ENCODE assay signal across 11 cellular contexts in the genomic region with DNA sequence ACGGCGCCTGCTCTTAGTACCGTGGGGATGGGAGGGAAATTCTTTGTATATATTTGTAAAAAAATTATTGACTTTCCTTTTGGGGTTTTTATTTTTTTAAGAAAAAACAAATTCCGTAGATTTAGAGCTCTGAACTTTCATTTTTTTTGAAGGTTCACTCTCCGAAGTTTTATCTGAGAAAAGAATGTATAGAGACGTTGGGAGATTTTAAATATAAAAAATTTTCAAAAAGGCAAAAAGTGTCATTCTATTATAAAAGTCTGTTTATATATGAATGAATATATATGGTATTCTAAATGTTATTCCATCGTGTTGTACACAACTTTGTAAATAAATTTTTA. TPM values are rescaled to one million over a fixed set of nuclear protein-coding genes. Genes with fewer than 3 reads are reported as not detected.
DNase-seq lines count a peak whose midpoint lies in the region; ATAC-seq and TF ChIP-seq lines count a peak whose summit lies in the region.
"Had no signal": no experiment of that assay in that cellular context is flagged by ENCODE, and none has a peak within 500 bp of the region (broad histone marks: within the 10 kb centered on the region; RNA-seq: fewer than 3 reads in every experiment).

No MANE protein-coding gene starts in this region.

- CTCF ChIA-PET in CD8-positive, alpha-beta T cell (lab: Charles Lee): interaction anchor here (2.0 kb wide), 1 partner anchor 9 kb away, joined by 4 read pairs; no protein-coding TSS in a partner anchor

- H3K27ac ChIP-seq in CD8-positive, alpha-beta T cell (ENCODE audit: low read depth, low read length): no peak overlapping the region
- H3K27ac ChIP-seq in HUES48 (ENCODE audit: low read depth, low read length) (no peak overlapping the region), ectodermal cell (ENCODE audit: insufficient read depth, low read depth, low read length, poor library complexity, severe bottlenecking) (no peak overlapping the region)
- H3K27ac ChIP-seq: suprapubic skin had no signal

- TF ChIP-seq CTCF in CD8-positive, alpha-beta T cell (IDR thresholded peaks at IDR 0.05): no peak
- TF ChIP-seq CTCF in nephron progenitor cell (IDR thresholded peaks at IDR 0.05): no peak

- intact Hi-C loops in CD8-positive, alpha-beta T cell (cut with DNase I, micrococcal nuclease): loop anchor here in 1 of 2 experiments (5.0 to 10.0 kb wide), 3 partner anchors 540 to 1740 kb away; a partner anchor contains a TSS

- no peak overlapping the region for H3K4me3 ChIP-seq in CD8-positive, alpha-beta T cell (ENCODE audit: low read depth, low read length)
- H3K4me3 ChIP-seq in HUES48 (ENCODE audit: low read depth, low read length) (peak overlapping the region; percentile 81), ectodermal cell (ENCODE audit: insufficient read depth, low read depth, low read length) (peak overlapping the region; percentile 27)
- H3K4me3 ChIP-seq: mucosa of descending colon had no signal

- H3K9ac ChIP-seq in HUES48 (ENCODE audit: low read depth, low read length): peak overlapping the region; percentile 15; the same call in 1 of the 2 replicates

- H3K4me1 ChIP-seq in CD8-positive, alpha-beta T cell (ENCODE audit: insufficient read depth, low read length): peaks cover 36% of the 10 kb centered on the region
- H3K4me1 ChIP-seq in HUES48 (ENCODE audit: control insufficient read depth, insufficient read depth, low read length): peaks cover 51% of the 10 kb centered on the region
- H3K4me1 ChIP-seq in ectodermal cell (ENCODE audit: control insufficient read depth, insufficient read depth, low read length): peaks cover 6% of the 10 kb centered on the region

- 7 to 11% methylated on average over 3 to 5 of the region's 7 CpGs for WGBS in ectodermal cell, 2 experiments

- peaks cover 74% of the 10 kb centered on the region for H3K27me3 Mint-ChIP-seq in CD8-positive, alpha-beta T cell (ENCODE audit: low read depth)
- peaks cover 95% of the 10 kb centered on the region for H3K27me3 Mint-ChIP-seq in nephron progenitor cell (ENCODE audit: low read depth, poor library complexity)

- no peak for ATAC-seq in CD8-positive, alpha-beta T cell
- ATAC-seq in GM21786 (IDR thresholded peaks at IDR 0.05; ENCODE audit: unreplicated experiment): no peak
- ATAC-seq: mucosa of descending colon, sciatic nerve had no signal

- no peak overlapping the region for H3K27ac Mint-ChIP-seq in CD8-positive, alpha-beta T cell
- H3K27ac Mint-ChIP-seq in nephron progenitor cell: no peak overlapping the region

- H3K36me3 Mint-ChIP-seq in CD8-positive, alpha-beta T cell: no peaks in the 10 kb centered on the region
- H3K36me3 Mint-ChIP-seq in nephron progenitor cell (ENCODE audit: low read depth): no peaks in the 10 kb centered on the region

- H3K36me3 ChIP-seq in CD8-positive, alpha-beta T cell (ENCODE audit: insufficient read depth, low read length): no peaks in the 10 kb centered on the region
- H3K36me3 ChIP-seq in HUES48 (ENCODE audit: control insufficient read depth, insufficient read depth, low read length): no peaks in the 10 kb centered on the region
- no peaks in the 10 kb centered on the region for H3K36me3 ChIP-seq in ectodermal cell (ENCODE audit: control insufficient read depth, insufficient read depth, low read length)
- H3K36me3 ChIP-seq: suprapubic skin had no signal

- peaks cover 36% of the 10 kb centered on the region for H3K4me1 Mint-ChIP-seq in CD8-positive, alpha-beta T cell (ENCODE audit: low read depth)
- H3K4me1 Mint-ChIP-seq in nephron progenitor cell: peaks cover 22% of the 10 kb centered on the region

- H3K9me3 Mint-ChIP-seq in CD8-positive, alpha-beta T cell: peaks cover 8% of the 10 kb centered on the region
- H3K9me3 Mint-ChIP-seq in nephron progenitor cell: no peaks in the 10 kb centered on the region

- DNase-seq in CD8-positive, alpha-beta T cell: no peak
- DNase-seq in nephron progenitor cell (no peak), RPMI8226 (no peak), inferior parietal cortex (ENCODE audit: extremely low spot score) (no peak)
- DNase-seq: NCI-H1436 treated with DMSO at 0.1 percent for 48 hours had no signal

- POLR2A ChIA-PET in CD8-positive, alpha-beta T cell (lab: Charles Lee): interaction anchor here (2.5 kb wide), 1 partner anchor 11 kb away, joined by 5 read pairs; no protein-coding TSS in a partner anchor

- peak overlapping the region; percentile 75 for H3K4me3 Mint-ChIP-seq in CD8-positive, alpha-beta T cell
- H3K4me3 Mint-ChIP-seq in nephron progenitor cell: peak overlapping the region; percentile 64

- peaks cover 4% of the 10 kb centered on the region for H3K9me3 ChIP-seq in CD8-positive, alpha-beta T cell (ENCODE audit: low read length)
- no peaks in the 10 kb centered on the region for H3K9me3 ChIP-seq in HUES48 (ENCODE audit: control insufficient read depth, insufficient read depth, low read length)
- H3K9me3 ChIP-seq in ectodermal cell (ENCODE audit: control insufficient read depth, low read length): no peaks in the 10 kb centered on the region
- H3K9me3 ChIP-seq: mucosa of descending colon, suprapubic skin had no signal

- peaks cover 77% of the 10 kb centered on the region for H3K27me3 ChIP-seq in CD8-positive, alpha-beta T cell (ENCODE audit: insufficient read depth, low read length)
- H3K27me3 ChIP-seq in HUES48 (ENCODE audit: control insufficient read depth, insufficient read depth, low read length): peaks cover 81% of the 10 kb centered on the region
- peaks cover 100% of the 10 kb centered on the region for H3K27me3 ChIP-seq in ectodermal cell (ENCODE audit: control insufficient read depth, insufficient read depth, low read length, poor library complexity, severe bottlenecking)

RNA-seq across cellular contexts. Expression of a gene that starts 2.4 kb away (rescaled TPM):
- not detected for total RNA-seq in CD8-positive, alpha-beta T cell
- polyA plus RNA-seq in ectodermal cell (2013, experiment 1 of 4): 38.9 TPM
- polyA plus RNA-seq in ectodermal cell (2013, experiment 2 of 4): 36.6 TPM
- polyA plus RNA-seq in ectodermal cell (2013, experiment 3 of 4): 37.0 TPM
- 37.0 TPM for polyA plus RNA-seq in ectodermal cell (2013, experiment 4 of 4)

RNA-seq across cellular contexts. Expression of a gene that starts 42.7 kb away (rescaled TPM):
- 10 to 100 TPM in 1 of 2 experiments, 1 to 10 TPM in 1; 10.0 to 10.3 TPM for total RNA-seq in CD8-positive, alpha-beta T cell
- 30.6 TPM for polyA plus RNA-seq in ectodermal cell (2013, experiment 1 of 4)
- polyA plus RNA-seq in ectodermal cell (2013, experiment 2 of 4): 29.3 TPM
- polyA plus RNA-seq in ectodermal cell (2013, experiment 3 of 4): 25.1 TPM
- 25.3 TPM for polyA plus RNA-seq in ectodermal cell (2013, experiment 4 of 4)
